Comparison of ENCODE assay signal across 3 cellular contexts in genomic region chr2:15929861-15930260, GRCh38. TPM values are rescaled to one million over a fixed set of nuclear protein-coding genes. Genes with fewer than 3 reads are reported as not detected.
"Had no signal": no experiment of that assay in that cellular context is flagged by ENCODE, and none has a peak within 500 bp of the region (broad histone marks: within the 10 kb centered on the region; RNA-seq: fewer than 3 reads in every experiment).

No MANE protein-coding gene starts in this region.

- DNase-seq: GDM1, GF-D8 had no signal

RNA-seq across cellular contexts. Expression of gene MYCN, which starts 10.5 kb away (rescaled TPM):
- polyA plus RNA-seq: GM12878 had no signal
